8 cellular contexts compared by ENCODE assay signal in the genomic region with DNA sequence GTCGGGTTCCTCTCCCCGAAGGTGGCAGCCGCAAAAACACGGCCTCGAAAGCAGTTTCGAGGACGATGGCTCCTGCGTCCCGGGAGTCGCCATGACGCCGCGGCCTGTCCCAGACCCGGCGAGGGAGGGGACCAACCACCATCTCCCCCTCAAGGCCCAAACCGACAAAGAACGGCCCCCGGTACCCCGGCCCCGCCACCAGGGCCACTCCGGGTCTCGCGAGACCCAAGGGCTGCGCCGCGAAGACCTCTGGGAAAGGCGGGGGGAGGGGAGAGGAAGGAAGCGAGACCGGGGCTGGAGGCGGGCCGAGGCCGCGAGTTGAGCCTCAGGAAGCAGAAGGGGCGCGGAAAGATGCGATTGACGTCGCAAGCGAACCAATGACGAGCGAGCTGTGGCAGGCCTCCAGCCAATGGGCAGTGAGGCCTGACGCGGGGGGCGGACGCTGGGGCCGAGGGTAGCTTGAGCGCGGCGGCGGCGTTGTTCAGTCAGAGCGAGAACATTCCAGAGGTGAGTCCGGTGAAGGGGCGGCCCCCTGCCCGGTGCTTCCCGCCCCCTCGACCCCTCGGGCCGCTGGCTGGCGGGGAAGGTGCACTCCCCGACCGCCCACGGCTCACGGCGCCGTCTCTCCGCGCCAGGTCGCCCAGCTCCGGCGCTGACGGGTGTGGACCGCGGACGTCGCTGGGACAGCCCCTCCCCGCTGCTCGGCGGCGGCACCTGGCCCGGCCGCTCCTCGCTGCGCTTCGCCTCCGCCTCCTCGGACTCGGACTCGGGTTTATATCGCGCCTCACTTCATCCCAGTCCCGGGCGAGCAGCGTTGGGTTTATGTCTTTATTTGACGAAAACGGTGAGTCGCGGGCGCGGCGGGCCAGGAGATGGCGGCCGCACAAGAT. TPM values are rescaled to one million over a fixed set of nuclear protein-coding genes. Genes with fewer than 3 reads are reported as not detected.
DNase-seq lines count a peak whose midpoint lies in the region; ATAC-seq, FAIRE-seq and TF ChIP-seq lines count a peak whose summit lies in the region.

Gene EIF5 (plus strand): TSS at position 484 of the 890 bp plus-strand sequence. CDS start 1,624 bp downstream, outside the sequence.

- peak within 1 kb of the TSS; percentile 99 to 100 (median 100) for H3K27ac ChIP-seq in pancreas
- peak within 1 kb of the TSS; percentile 97 to 100 for H3K27ac ChIP-seq in tibial artery

- H3K27me3 ChIP-seq in pancreas (no peaks in the 10 kb centered on the region), tibial artery (no peaks in the 10 kb centered on the region)

- TF ChIP-seq CTCF in GM12873 (IDR thresholded peaks at IDR 0.05; ENCODE audit: insufficient read depth, low read depth, low read length, missing control alignments) (peak; percentile 23), pancreas (IDR thresholded peaks at IDR 0.05) (peak in 2 of 4 donors; percentile 25 to 29), tibial artery (IDR thresholded peaks at IDR 0.05) (peak; percentile 47 to 72)

- DNase-seq in NCI-H1417 (lab: John Stamatoyannopoulos, UW): peak; percentile 99 to 100 (median 99)
- DNase-seq in SW 1271 (lab: John Stamatoyannopoulos, UW): peak; percentile 95 to 98
- peak; percentile 99 for DNase-seq in activated naive CD8-positive, alpha-beta T cell treated with anti-CD3 and anti-CD28 coated beads, Interleukin-2, amount 50 U/mL, for 16 hours (ENCODE audit: low read depth, low spot score)
- peak; percentile 99 for DNase-seq in Right ventricle myocardium inferior (ENCODE audit: missing footprints)
- DNase-seq in pancreas: peak; percentile 98 to 99 (median 99)
- peak; percentile 98 to 100 for DNase-seq in tibial artery

- 0% methylated on average over 74 to 103 of the region's 103 CpGs for WGBS in pancreas, 2 donors

- peaks cover 8 to 20% (median 11%) of the 10 kb centered on the region in 3 donors for H3K4me1 ChIP-seq in pancreas
- peaks cover 0 to 30% (median 17%) of the 10 kb centered on the region in 4 donors for H3K4me1 ChIP-seq in tibial artery

- peaks cover 14 to 37% (median 32%) of the 10 kb centered on the region in 3 donors for H3K36me3 ChIP-seq in pancreas
- H3K36me3 ChIP-seq in tibial artery: peaks cover 36 to 40% (median 37%) of the 10 kb centered on the region in 3 donors

- FAIRE-seq in pancreas (lab: Jason Lieb, UNC): no peak

- H3K9me3 ChIP-seq in pancreas: no peaks in the 10 kb centered on the region
- no peaks in the 10 kb centered on the region for H3K9me3 ChIP-seq in tibial artery

- ATAC-seq in HG02759 (IDR thresholded peaks at IDR 0.05; ENCODE audit: unreplicated experiment) (peak; percentile 90), Right ventricle myocardium inferior (peak; percentile 96), pancreas (peak; percentile 88 to 94 (median 90))

- intact Hi-C loops in Right ventricle myocardium inferior (cut with DNase I): loop anchor here (2.0 kb wide), 1 partner anchor 51 kb away; the partner anchor contains the start of gene MARK3
- intact Hi-C loops in pancreas (cut with DNase I): no loop called here
- intact Hi-C loops in tibial artery (cut with DNase I; ENCODE audit: low total_unique reads): loop anchor here (2.0 to 10.0 kb wide), 2 partner anchors 51 to 739 kb away; partner anchors contain the start of genes MARK3 and RCOR1

- H3K4me3 ChIP-seq in pancreas: peak within 1 kb of the TSS; percentile 83 to 99 (median 95)
- H3K4me3 ChIP-seq in tibial artery: peak within 1 kb of the TSS; percentile 65 to 99

RNA-seq across cellular contexts. Expression of gene EIF5, which starts in this region (rescaled TPM):
- total RNA-seq in Right ventricle myocardium inferior (252 TPM), pancreas (100 to 1,000 TPM in 3 of 6 donors, 10 to 100 TPM in 3; 79.8 to 139 (median 101) TPM)
- 10 to 100 TPM; 22.2 to 42.1 TPM for polyA plus RNA-seq in pancreas

Comparison
In these comparisons a context has a peak if more than half of its experiments do, and no peak if none do; other contexts are left out.
1. Peak in every context shown above with its lines: DNase-seq, ATAC-seq, H3K4me3 ChIP-seq and H3K27ac ChIP-seq.
2. intact Hi-C loops: an anchor here in Right ventricle myocardium inferior (2.0 kb wide) and tibial artery (2.0 to 10.0 kb wide); none called in pancreas.